In genomic region chr2:41040782-41041181, GRCh38 we compare ENCODE assay signal across 28 cellular contexts.
"Had no signal": no experiment of that assay in that cellular context is flagged by ENCODE, and none has a peak within 500 bp of the region (broad histone marks: within the 10 kb centered on the region; RNA-seq: fewer than 3 reads in every experiment).

No MANE protein-coding gene starts in this region.

- ATAC-seq: naive thymus-derived CD8-positive, alpha-beta T cell; natural killer cell treated with Interleukin-12 subunit alpha and Interleukin-12 subunit beta and Interleukin-15 and Interleukin-18, amount 100 ng/mL, for 72 hours; pancreas; psoas muscle; right cardiac atrium; right lobe of liver; stimulated activated effector memory CD8-positive, alpha-beta T cell treated with anti-CD3 and anti-CD28 coated beads, Interleukin-12 subunit alpha, Interleukin-12 subunit beta, amount 100 ng/mL, for 72 hours; stimulated activated naive B cell treated with anti-CD40 and anti-IgM and Interleukin-4, amounts not matched to agents 10 μg/mL and 1 μg/mL and 100 μg/mL, for 72 hours; upper lobe of right lung had no signal

- H3K27me3 Mint-ChIP-seq: naive thymus-derived CD8-positive, alpha-beta T cell; natural killer cell treated with Interleukin-12 subunit alpha and Interleukin-12 subunit beta and Interleukin-15 and Interleukin-18, amount 100 ng/mL, for 72 hours; progenitor cell of endocrine pancreas; stimulated activated naive B cell treated with anti-CD40 and anti-IgM and Interleukin-4, amounts not matched to agents 10 μg/mL and 1 μg/mL and 100 μg/mL, for 72 hours; stimulated activated naive CD8-positive, alpha-beta T cell treated with anti-CD3 and anti-CD28 coated beads, Interleukin-15, Interleukin-2, amounts not matched to agents 100 ng/mL and 50 ng/mL, for 24 hours; type B pancreatic cell had no signal

- H3K4me1 Mint-ChIP-seq: naive thymus-derived CD8-positive, alpha-beta T cell; nephron progenitor cell; stimulated activated effector memory CD8-positive, alpha-beta T cell treated with anti-CD3 and anti-CD28 coated beads, Interleukin-12 subunit alpha, Interleukin-12 subunit beta, amount 100 ng/mL, for 72 hours; stimulated activated naive B cell treated with anti-CD40 and anti-IgM and Interleukin-4, amounts not matched to agents 10 μg/mL and 1 μg/mL and 100 μg/mL, for 72 hours had no signal

- FAIRE-seq: pancreas, small intestine had no signal

- H3K27ac Mint-ChIP-seq: naive thymus-derived CD8-positive, alpha-beta T cell; natural killer cell treated with Interleukin-12 subunit alpha and Interleukin-12 subunit beta and Interleukin-15 and Interleukin-18, amount 100 ng/mL, for 72 hours; nephron progenitor cell; progenitor cell of endocrine pancreas; stimulated activated effector memory CD8-positive, alpha-beta T cell treated with anti-CD3 and anti-CD28 coated beads, Interleukin-12 subunit alpha, Interleukin-12 subunit beta, amount 100 ng/mL, for 72 hours; stimulated activated naive B cell treated with anti-CD40 and anti-IgM and Interleukin-4, amounts not matched to agents 10 μg/mL and 1 μg/mL and 100 μg/mL, for 72 hours; stimulated activated naive CD8-positive, alpha-beta T cell treated with anti-CD3 and anti-CD28 coated beads, Interleukin-15, Interleukin-2, amounts not matched to agents 100 ng/mL and 50 ng/mL, for 24 hours; type B pancreatic cell had no signal

- H3K9me3 Mint-ChIP-seq: nephron progenitor cell; stimulated activated naive B cell treated with anti-CD40 and anti-IgM and Interleukin-4, amounts not matched to agents 10 μg/mL and 1 μg/mL and 100 μg/mL, for 72 hours; stimulated activated naive CD8-positive, alpha-beta T cell treated with anti-CD3 and anti-CD28 coated beads, Interleukin-15, Interleukin-2, amounts not matched to agents 100 ng/mL and 50 ng/mL, for 24 hours had no signal

- H3K27me3 ChIP-seq: neutrophil, pancreas, right lobe of liver, sigmoid colon, stomach, thyroid gland, tibial nerve, upper lobe of right lung, uterus had no signal

- H3K9me3 ChIP-seq: neutrophil, pancreas, psoas muscle, right lobe of liver, sigmoid colon, stomach, thoracic aorta, thyroid gland, tibial nerve, upper lobe of right lung, uterus had no signal

- DNase-seq: naive thymus-derived CD8-positive, alpha-beta T cell; nephron progenitor cell; nucleus accumbens; pancreas; psoas muscle; right cardiac atrium; right lobe of liver; sigmoid colon; small intestine; stimulated activated CD4-positive, alpha-beta T cell treated with anti-CD3 and anti-CD28 coated beads, Interleukin-15, amount 100 ng/mL, for 24 hours; stimulated activated CD4-positive, alpha-beta T cell treated with anti-CD3 and anti-CD28 coated beads, Interleukin-2, amount 100 ng/mL, for 24 hours; stimulated activated CD4-positive, alpha-beta T cell treated with anti-CD3 and anti-CD28 coated beads, Interleukin-2, amount 100 ng/mL, for 48 hours; stimulated activated CD4-positive, alpha-beta T cell treated with anti-CD3 and anti-CD28 coated beads, Interleukin-4, amount 100 ng/mL, for 24 hours; stimulated activated naive B cell treated with anti-CD40 and anti-IgM and Interleukin-4, amounts not matched to agents 10 μg/mL and 1 μg/mL and 100 μg/mL, for 72 hours; stimulated activated naive CD4-positive, alpha-beta T cell treated with Interleukin-2 at 50 U/mL for 16 hours; stomach; thyroid gland; upper lobe of right lung; uterus had no signal

- H3K4me3 Mint-ChIP-seq: naive thymus-derived CD8-positive, alpha-beta T cell; natural killer cell treated with Interleukin-12 subunit alpha and Interleukin-12 subunit beta and Interleukin-15 and Interleukin-18, amount 100 ng/mL, for 72 hours; nephron progenitor cell; neural crest cell; stimulated activated effector memory CD8-positive, alpha-beta T cell treated with anti-CD3 and anti-CD28 coated beads, Interleukin-12 subunit alpha, Interleukin-12 subunit beta, amount 100 ng/mL, for 72 hours; stimulated activated naive B cell treated with anti-CD40 and anti-IgM and Interleukin-4, amounts not matched to agents 10 μg/mL and 1 μg/mL and 100 μg/mL, for 72 hours; stimulated activated naive CD8-positive, alpha-beta T cell treated with anti-CD3 and anti-CD28 coated beads, Interleukin-15, Interleukin-2, amounts not matched to agents 100 ng/mL and 50 ng/mL, for 24 hours; type B pancreatic cell had no signal

- H3K4me3 ChIP-seq: pancreas, psoas muscle, right lobe of liver, sigmoid colon, stomach, thoracic aorta, thyroid gland, tibial nerve, upper lobe of right lung, uterus had no signal

- H3K27ac ChIP-seq: neutrophil, pancreas, psoas muscle, right lobe of liver, sigmoid colon, stomach, thoracic aorta, thyroid gland, tibial nerve, upper lobe of right lung, uterus had no signal

- H3K36me3 ChIP-seq: neutrophil, pancreas, right lobe of liver, sigmoid colon, stomach, thoracic aorta, thyroid gland, tibial nerve, upper lobe of right lung, uterus had no signal

- H3K4me1 ChIP-seq: pancreas, psoas muscle, right lobe of liver, sigmoid colon, stomach, thyroid gland, tibial nerve, upper lobe of right lung, uterus had no signal

- H3K36me3 Mint-ChIP-seq: naive thymus-derived CD8-positive, alpha-beta T cell; natural killer cell treated with Interleukin-12 subunit alpha and Interleukin-12 subunit beta and Interleukin-15 and Interleukin-18, amount 100 ng/mL, for 72 hours; stimulated activated effector memory CD8-positive, alpha-beta T cell treated with anti-CD3 and anti-CD28 coated beads, Interleukin-12 subunit alpha, Interleukin-12 subunit beta, amount 100 ng/mL, for 72 hours; stimulated activated naive B cell treated with anti-CD40 and anti-IgM and Interleukin-4, amounts not matched to agents 10 μg/mL and 1 μg/mL and 100 μg/mL, for 72 hours; type B pancreatic cell had no signal
